ENCODE assay signal across 8 cellular contexts in the genomic region with DNA sequence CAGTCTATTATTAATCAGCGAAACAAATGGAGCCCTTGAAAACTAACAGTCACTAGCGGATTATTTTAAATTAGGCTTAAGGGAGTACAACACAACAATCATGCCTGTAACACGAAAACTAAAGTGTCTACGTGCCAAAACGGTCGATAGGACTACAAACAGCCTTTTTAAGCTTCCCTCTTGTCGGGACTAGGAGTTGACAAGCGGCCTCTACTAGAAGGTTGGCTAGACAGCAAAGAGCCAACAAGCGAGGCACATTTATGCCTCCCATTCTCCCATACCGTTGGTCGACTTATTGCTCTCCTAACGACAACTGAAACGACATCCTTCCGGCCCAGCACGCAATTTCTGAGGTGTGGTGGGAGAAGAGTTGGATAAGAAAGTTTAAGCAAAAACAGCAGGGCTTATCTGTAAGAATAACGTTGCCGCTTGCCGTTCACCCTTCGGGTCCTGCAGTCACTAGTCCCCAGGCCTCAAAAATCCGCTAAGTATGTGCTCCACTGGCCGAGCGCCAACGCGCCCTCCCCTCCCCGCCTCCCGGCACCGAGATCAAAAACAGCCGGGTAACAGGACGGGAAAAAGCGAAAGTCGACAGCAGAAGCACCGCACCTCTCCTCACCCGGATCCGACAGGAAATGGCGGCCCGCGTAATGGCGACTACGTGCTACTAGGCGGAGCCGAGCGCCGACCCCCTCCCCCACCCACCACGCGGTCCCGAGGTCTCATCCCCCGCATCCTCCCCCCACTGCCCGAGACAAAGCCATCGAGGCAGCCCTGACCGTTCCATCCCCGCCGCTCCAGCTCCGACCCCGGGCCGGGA. TPM values are rescaled to one million over a fixed set of nuclear protein-coding genes. Genes with fewer than 3 reads are reported as not detected.
DNase-seq lines count a peak whose midpoint lies in the region; ATAC-seq and TF ChIP-seq lines count a peak whose summit lies in the region.

No MANE protein-coding gene starts in this region.

- DNase-seq in NCI-H187 (lab: John Stamatoyannopoulos, UW), result peak; percentile 5 to 7
- no peak for DNase-seq in NCI-H187 treated with DMSO at 0.1 percent for 48 hours (lab: John Stamatoyannopoulos, UW)
- DNase-seq in NOMO-1 treated with DMSO at 0.1 percent for 48 hours (lab: John Stamatoyannopoulos, UW; ENCODE audit: unreplicated experiment), result peak; percentile 30
- peak; percentile 93 for DNase-seq in activated CD8-positive, alpha-beta memory T cell treated with anti-CD3 and anti-CD28 coated beads, Interleukin-2, amount 50 U/mL, for 48 hours
- DNase-seq in endothelial cell (ENCODE audit: low spot score), result peak; percentile 85
- peak; percentile 62 to 77 for DNase-seq in mesothelial cell of epicardium (ENCODE audit: low spot score in 2 of 2, unreplicated experiment in 2 of 2)
- peak; percentile 72 for DNase-seq in stimulated activated CD8-positive, alpha-beta memory T cell treated with anti-CD3 and anti-CD28 coated beads, Interleukin-15, amount 100 ng/mL, for 1 hour (ENCODE audit: low read depth)

- H3K4me3 Mint-ChIP-seq in endothelial cell (ENCODE audit: unreplicated experiment) (peak overlapping the region; percentile 97), mesothelial cell of epicardium (peak overlapping the region; percentile 92)

- no peaks in the 10 kb centered on the region for H3K9me3 Mint-ChIP-seq in endothelial cell (ENCODE audit: unreplicated experiment)
- no peaks in the 10 kb centered on the region for H3K9me3 Mint-ChIP-seq in mesothelial cell of epicardium

- H3K36me3 Mint-ChIP-seq in endothelial cell (ENCODE audit: low read depth, unreplicated experiment) (peaks cover 41% of the 10 kb centered on the region), mesothelial cell of epicardium (peaks cover 33% of the 10 kb centered on the region)

- H3K27me3 Mint-ChIP-seq in endothelial cell (ENCODE audit: unreplicated experiment) (peaks cover 26% of the 10 kb centered on the region), mesothelial cell of epicardium (ENCODE audit: low read depth) (no peaks in the 10 kb centered on the region)

- H3K27ac Mint-ChIP-seq in endothelial cell (ENCODE audit: unreplicated experiment), result peak overlapping the region; percentile 93
- peak overlapping the region; percentile 100 for H3K27ac Mint-ChIP-seq in mesothelial cell of epicardium

- H3K4me1 Mint-ChIP-seq in endothelial cell (ENCODE audit: unreplicated experiment), result peaks cover 42% of the 10 kb centered on the region
- peaks cover 52% of the 10 kb centered on the region for H3K4me1 Mint-ChIP-seq in mesothelial cell of epicardium

- peak; percentile 30 for ATAC-seq in HG03354 (IDR thresholded peaks at IDR 0.05; ENCODE audit: poor library complexity, severe bottlenecking, unreplicated experiment)

- TF ChIP-seq CTCF in endothelial cell (IDR thresholded peaks at IDR 0.05; ENCODE audit: unreplicated experiment) (no peak), mesothelial cell of epicardium (IDR thresholded peaks at IDR 0.05; ENCODE audit: unreplicated experiment) (no peak)

RNA-seq across cellular contexts. Expression of a gene that starts 0.8 kb away (rescaled TPM):
- total RNA-seq in endothelial cell (ENCODE audit: unreplicated experiment), result 614 TPM
- 672 to 696 TPM (median 682 TPM) in 3 replicates for total RNA-seq in mesothelial cell of epicardium

RNA-seq across cellular contexts. Expression of a gene that starts 1.4 kb away (rescaled TPM):
- 11.5 TPM for total RNA-seq in endothelial cell (ENCODE audit: unreplicated experiment)
- total RNA-seq in mesothelial cell of epicardium, result 8.8 to 9.8 TPM (median 9.2 TPM) in 3 replicates

RNA-seq across cellular contexts. Expression of a gene that starts 58.0 kb away (rescaled TPM):
- total RNA-seq in endothelial cell (ENCODE audit: unreplicated experiment) (6.5 TPM), mesothelial cell of epicardium (11.6 to 13.7 TPM (median 13.2 TPM) in 3 replicates)
